24 cellular contexts compared by ENCODE assay signal in genomic region chr3:38054166-38054991, GRCh38. TPM values are rescaled to one million over a fixed set of nuclear protein-coding genes. Genes with fewer than 3 reads are reported as not detected.
A peak's percentile ranks its signal among the peaks of the same experiment; 100 is the strongest.
DNase-seq lines count a peak whose midpoint lies in the region; ATAC-seq, FAIRE-seq and TF ChIP-seq lines count a peak whose summit lies in the region.
"Had no signal": no experiment of that assay in that cellular context is flagged by ENCODE, and none has a peak within 500 bp of the region (broad histone marks: within the 10 kb centered on the region; RNA-seq: fewer than 3 reads in every experiment).

No MANE protein-coding gene starts in this region.

- 0 out of 2 replicates have a peak, but pooled peaks cover 6% of the 10 kb centered on the region for H3K27me3 ChIP-seq in GM23248 (replicated peaks; ENCODE audit: insufficient read depth)
- H3K27me3 ChIP-seq in K562 (ENCODE audit: control insufficient read depth in 2 of 2, insufficient read depth in 2 of 2, low read length in 2 of 2) = peaks cover 53 to 58% of the 10 kb centered on the region in 2 experiments
- H3K27me3 ChIP-seq: gastroesophageal sphincter, right atrium auricular region, tibial artery had no signal

- TF ChIP-seq CTCF in K562 (IDR thresholded peaks at IDR 0.05 in 2 of 3, conservative IDR thresholded peaks at IDR 0.05 in 1 of 3; ENCODE audit: insufficient read depth in 2 of 3, low read depth in 1 of 3, low read length in 3 of 3) = no peak

- no peak overlapping the region for H3K27ac Mint-ChIP-seq in activated CD4-positive, alpha-beta memory T cell treated with anti-CD3 and anti-CD28 coated beads for 36 hours
- no peak overlapping the region for H3K27ac Mint-ChIP-seq in activated CD4-positive, alpha-beta memory T cell treated with anti-CD3 and anti-CD28 coated beads, Interleukin-2, amount 10 ng/mL, durations not matched to agents 7 days and 5 days
- H3K27ac Mint-ChIP-seq: natural killer cell treated with Interleukin-12 subunit alpha and Interleukin-12 subunit beta and Interleukin-15 and Interleukin-18, amount 100 ng/mL, for 72 hours had no signal

- TF ChIP-seq EP300 in K562 (IDR thresholded peaks at IDR 0.05; ENCODE audit: low read length) = no peak

- no peak for FAIRE-seq in K562 (lab: Jason Lieb, UNC)
- FAIRE-seq: A549, endothelial cell of umbilical vein had no signal

- H2AFZ ChIP-seq in GM23248 (no peak overlapping the region), K562 (ENCODE audit: low read depth, low read length) (no peak overlapping the region)

- H3K9me1 ChIP-seq in K562 (ENCODE audit: control insufficient read depth, insufficient read depth, low read length) = no peaks in the 10 kb centered on the region

- no peaks in the 10 kb centered on the region for H3K9me3 ChIP-seq in GM23248 (ENCODE audit: low read depth)
- no peaks in the 10 kb centered on the region for H3K9me3 ChIP-seq in K562 (replicated peaks; ENCODE audit: control insufficient read depth, insufficient read depth, low read depth, low read length)
- H3K9me3 ChIP-seq: A549, gastroesophageal sphincter, right atrium auricular region, tibial artery had no signal

- no peaks in the 10 kb centered on the region for H3K9me2 ChIP-seq in GM23248 (ENCODE audit: insufficient read depth)

- CTCF ChIA-PET in activated CD4-positive, alpha-beta memory T cell treated with anti-CD3 and anti-CD28 coated beads for 36 hours (lab: Charles Lee) = no interaction called here
- CTCF ChIA-PET in activated CD4-positive, alpha-beta memory T cell treated with anti-CD3 and anti-CD28 coated beads, Interleukin-2, amount 10 ng/mL, durations not matched to agents 7 days and 5 days (lab: Charles Lee) = no interaction called here
- CTCF ChIA-PET in K562 (lab: Yijun Ruan, JAX; ENCODE audit: low intra/inter-chr PET ratio) = no interaction called here

- H3K4me3 ChIP-seq in GM23248 = no peak overlapping the region
- no peak overlapping the region for H3K4me3 ChIP-seq in K562
- H3K4me3 ChIP-seq: A549, gastroesophageal sphincter, right atrium auricular region, tibial artery had no signal

- whole genome bisulfite sequencing in GM23248 (ENCODE audit: low coverage in 1 of 2, low lambda C conversion rate in 2 of 2, missing lambda C conversion rate in 2 of 2), 2 experiments = 37 to 48% methylated on average over 8 of the region's 8 CpGs
- 4% methylated on average over 7 of the region's 8 CpGs for WGBS in K562 (ENCODE audit: insufficient coverage, low coverage, missing lambda C conversion rate)

- H3K4me2 ChIP-seq in GM23248 (ENCODE audit: unreplicated experiment) = no peak overlapping the region
- H3K4me2 ChIP-seq in K562 (ENCODE audit: insufficient read depth, low read length) = no peak overlapping the region
- H3K4me2 ChIP-seq: A549 had no signal

- POLR2A ChIA-PET in activated CD4-positive, alpha-beta memory T cell treated with anti-CD3 and anti-CD28 coated beads for 36 hours (lab: Charles Lee) = no interaction called here
- POLR2A ChIA-PET in activated CD4-positive, alpha-beta memory T cell treated with anti-CD3 and anti-CD28 coated beads, Interleukin-2, amount 10 ng/mL, durations not matched to agents 7 days and 5 days (lab: Charles Lee) = no interaction called here
- POLR2A ChIA-PET in K562 (lab: Yijun Ruan, JAX) = no interaction called here

- no peaks in the 10 kb centered on the region for H3K9me3 Mint-ChIP-seq in activated CD4-positive, alpha-beta memory T cell treated with anti-CD3 and anti-CD28 coated beads for 36 hours
- no peaks in the 10 kb centered on the region for H3K9me3 Mint-ChIP-seq in activated CD4-positive, alpha-beta memory T cell treated with anti-CD3 and anti-CD28 coated beads, Interleukin-2, amount 10 ng/mL, durations not matched to agents 7 days and 5 days
- H3K9me3 Mint-ChIP-seq: natural killer cell treated with Interleukin-12 subunit alpha and Interleukin-12 subunit beta and Interleukin-15 and Interleukin-18, amount 100 ng/mL, for 72 hours had no signal

- BruUV-seq in K562 (replicated peaks; lab: Mats Ljungman, UMichigan) = no TSS peak

- no peak overlapping the region for H3K27ac ChIP-seq in GM23248
- H3K27ac ChIP-seq in K562 (ENCODE audit: extremely low read depth, low read depth, low read length) = no peak overlapping the region
- H3K27ac ChIP-seq: A549, gastroesophageal sphincter, right atrium auricular region, tibial artery had no signal

- H3F3A ChIP-seq in GM23248 (ENCODE audit: insufficient read depth) = no peaks in the 10 kb centered on the region

- no peak overlapping the region for H3K4me3 Mint-ChIP-seq in activated CD4-positive, alpha-beta memory T cell treated with anti-CD3 and anti-CD28 coated beads for 36 hours
- H3K4me3 Mint-ChIP-seq in activated CD4-positive, alpha-beta memory T cell treated with anti-CD3 and anti-CD28 coated beads, Interleukin-2, amount 10 ng/mL, durations not matched to agents 7 days and 5 days = no peak overlapping the region
- H3K4me3 Mint-ChIP-seq: CD4-positive, CD25-positive, alpha-beta regulatory T cell; natural killer cell treated with Interleukin-12 subunit alpha and Interleukin-12 subunit beta and Interleukin-15 and Interleukin-18, amount 100 ng/mL, for 72 hours had no signal

- H4K20me1 ChIP-seq in GM23248 (ENCODE audit: insufficient read depth) (no peaks in the 10 kb centered on the region), K562 (replicated peaks; ENCODE audit: control insufficient read depth, insufficient read depth, low read length) (no peaks in the 10 kb centered on the region)

- no peak overlapping the region for H3K9ac ChIP-seq in GM23248
- H3K9ac ChIP-seq in K562 (ENCODE audit: insufficient read depth in 1 of 2, low read depth in 2 of 2, low read length in 2 of 2) = no peak overlapping the region

- H3K79me2 ChIP-seq in GM23248 (ENCODE audit: insufficient read depth) (no peaks in the 10 kb centered on the region), K562 (ENCODE audit: control insufficient read depth, insufficient read depth, low read length) (no peaks in the 10 kb centered on the region)

- ATAC-seq in K562 (peak; percentile 18; the same call in 1 of the 3 replicates), sciatic nerve (peak; percentile 30)
- ATAC-seq: gastroesophageal sphincter had no signal

- H3K4me1 ChIP-seq in GM23248 (ENCODE audit: insufficient read depth) (no peaks in the 10 kb centered on the region), K562 (replicated peaks in 1 of 2; ENCODE audit: control insufficient read depth in 2 of 2, insufficient read depth in 2 of 2, low read length in 2 of 2) (peaks cover 0 to 3% of the 10 kb centered on the region in 2 experiments; a peak in 1 of 5 replicates)
- H3K4me1 ChIP-seq: A549, gastroesophageal sphincter had no signal

- no peak for TF ChIP-seq RAD21 in K562 (CRISPR knock-in tag; conservative IDR thresholded peaks at IDR 0.05 in 1 of 2, IDR thresholded peaks at IDR 0.05 in 1 of 2)

- intact Hi-C loops in activated CD4-positive, alpha-beta memory T cell treated with anti-CD3 and anti-CD28 coated beads for 36 hours (cut with micrococcal nuclease) = no loop called here
- intact Hi-C loops in K562 (cut with micrococcal nuclease) (no loop called here), sciatic nerve (cut with DNase I) (no loop called here)

- no peaks in the 10 kb centered on the region for H3K27me3 Mint-ChIP-seq in activated CD4-positive, alpha-beta memory T cell treated with anti-CD3 and anti-CD28 coated beads for 36 hours
- no peaks in the 10 kb centered on the region for H3K27me3 Mint-ChIP-seq in activated CD4-positive, alpha-beta memory T cell treated with anti-CD3 and anti-CD28 coated beads, Interleukin-2, amount 10 ng/mL, durations not matched to agents 7 days and 5 days
- H3K27me3 Mint-ChIP-seq: CD4-positive, CD25-positive, alpha-beta regulatory T cell; natural killer cell treated with Interleukin-12 subunit alpha and Interleukin-12 subunit beta and Interleukin-15 and Interleukin-18, amount 100 ng/mL, for 72 hours had no signal

- DNase-seq in activated CD4-positive, alpha-beta memory T cell treated with anti-CD3 and anti-CD28 coated beads for 36 hours = peak; percentile 24
- DNase-seq in activated CD4-positive, alpha-beta memory T cell treated with anti-CD3 and anti-CD28 coated beads, Interleukin-2, amount 10 ng/mL, durations not matched to agents 7 days and 5 days = no peak
- DNase-seq in GM23248 (peak; percentile 16), K562 (ENCODE audit: extremely low read depth in 1 of 4, low spot score in 3 of 4) (no peak), sciatic nerve (ENCODE audit: low spot score) (no peak), DMS 273 (lab: John Stamatoyannopoulos, UW; ENCODE audit: unreplicated experiment) (no peak), nucleus accumbens (lab: John Stamatoyannopoulos, UW) (no peak), HT-29 (ENCODE audit: low spot score) (no peak)
- DNase-seq: activated CD4-positive, alpha-beta T cell treated with anti-CD3 and anti-CD28 coated beads for 1 hour; amygdala; CD4-positive, CD25-positive, alpha-beta regulatory T cell; DND-41; NCI-H146; NCI-H345; SHP77; stimulated activated CD4-positive, alpha-beta T cell treated with anti-CD3 and anti-CD28 coated beads, Interleukin-2, amount 100 ng/mL, for 48 hours; stimulated activated CD8-positive, alpha-beta memory T cell treated with anti-CD3 and anti-CD28 coated beads, Interleukin-4, amount 100 ng/mL, for 48 hours; T-helper 2 cell; tibial artery had no signal

- H3K36me3 ChIP-seq in GM23248 (ENCODE audit: low read depth) (no peaks in the 10 kb centered on the region), K562 (ENCODE audit: control insufficient read depth, insufficient read depth, low read length) (no peaks in the 10 kb centered on the region)
- H3K36me3 ChIP-seq: gastroesophageal sphincter, right atrium auricular region, tibial artery had no signal

- in situ Hi-C loops in GM23248 (cut with MboI) = no loop called here
- in situ Hi-C loops in K562 (cut with MboI) = no loop called here

- H3K4me1 Mint-ChIP-seq in activated CD4-positive, alpha-beta memory T cell treated with anti-CD3 and anti-CD28 coated beads for 36 hours (ENCODE audit: low read depth) = no peaks in the 10 kb centered on the region
- peaks cover 10% of the 10 kb centered on the region for H3K4me1 Mint-ChIP-seq in activated CD4-positive, alpha-beta memory T cell treated with anti-CD3 and anti-CD28 coated beads, Interleukin-2, amount 10 ng/mL, durations not matched to agents 7 days and 5 days

- no peak for TF ChIP-seq POLR2A in K562 (conservative IDR thresholded peaks at IDR 0.05)

- H3K36me3 Mint-ChIP-seq in activated CD4-positive, alpha-beta memory T cell treated with anti-CD3 and anti-CD28 coated beads for 36 hours = peaks cover under 1% of the 10 kb centered on the region
- no peaks in the 10 kb centered on the region for H3K36me3 Mint-ChIP-seq in activated CD4-positive, alpha-beta memory T cell treated with anti-CD3 and anti-CD28 coated beads, Interleukin-2, amount 10 ng/mL, durations not matched to agents 7 days and 5 days (ENCODE audit: low read depth)
- H3K36me3 Mint-ChIP-seq: natural killer cell treated with Interleukin-12 subunit alpha and Interleukin-12 subunit beta and Interleukin-15 and Interleukin-18, amount 100 ng/mL, for 72 hours had no signal

RNA-seq across cellular contexts. Expression of gene DLEC1, which starts 15.4 kb away (rescaled TPM):
- 1 to 10 TPM in 1 of 2 experiments, under 1 TPM in 1; 0.70 to 1.1 TPM for total RNA-seq in activated CD4-positive, alpha-beta memory T cell treated with anti-CD3 and anti-CD28 coated beads for 36 hours
- 1 to 10 TPM; 3.8 to 4.2 TPM for total RNA-seq in activated CD4-positive, alpha-beta memory T cell treated with anti-CD3 and anti-CD28 coated beads, Interleukin-2, amount 10 ng/mL, durations not matched to agents 7 days and 5 days
- total RNA-seq in GM23248 (2014; rRNA removed; shearing (Covaris generic)) = not detected in 2 replicates
- polyA plus RNA-seq in GM23248 (2016; fragmentation: Nextera tagmentation; extraction: Ambion mirVana) (0.15 TPM in 1 of 2 replicates, not detected in the other), K562 (2011; rRNA removed) (not detected in 2 replicates), K562 (2014; fragmentation: Illumina TruSeq; extraction: Trizol) (not detected in 2 replicates), K562 (2014; fragmentation: Nextera tagmentation; extraction: Ambion mirVana) (under 1 TPM; 0.07 to 0.08 TPM), K562 (2014; rRNA removed) (not detected in 2 replicates)
- 0.12 TPM in 1 of 2 replicates, not detected in the other for total RNA-seq in K562 (2011; cell fraction: chromatin; rRNA removed; ENCODE audit: low replicate concordance)
- total RNA-seq in K562 (2011; cell fraction: nucleolus; rRNA removed) = not detected in 2 replicates
- not detected in 2 replicates for total RNA-seq in K562 (2011; cell fraction: nucleoplasm; rRNA removed)
- total RNA-seq in K562 (2014; rRNA removed) (not detected in 2 replicates), K562 (2014; rRNA removed; fragmentation: Illumina TruSeq; extraction: Trizol) (not detected in 2 replicates), K562 (2015; rRNA removed; fragmentation: Illumina TruSeq; extraction: Trizol) (not detected in 2 replicates), K562 (2021) (0.02 TPM in 1 of 2 replicates, not detected in the other), sciatic nerve (4.8 TPM)
- 0.01 TPM in 1 of 2 replicates, not detected in the other for polyA plus RNA-seq in K562 (2011; cell fraction: cytosol; rRNA removed)
- polyA plus RNA-seq in K562 (2011; cell fraction: nucleus; rRNA removed) = 0.06 and 0.18 TPM in 2 replicates
- polyA plus RNA-seq in K562 (2012) = 0.10 and 0.18 TPM in 2 replicates
- polyA minus RNA-seq in K562 (2011; rRNA and poly(A)+ RNA removed) = not detected in 2 replicates
- polyA minus RNA-seq in K562 (2011; cell fraction: cytosol; rRNA and poly(A)+ RNA removed) = not detected in 2 replicates
- polyA minus RNA-seq in K562 (2011; cell fraction: nucleus; rRNA and poly(A)+ RNA removed) = not detected in 2 replicates
- 0.58 and 0.94 TPM in 2 replicates for total RNA-seq in HT-29 (2014; rRNA removed; shearing (Covaris generic))
- total RNA-seq: endothelial cell of umbilical vein had no signal
- polyA plus RNA-seq: endothelial cell of umbilical vein had no signal

RNA-seq across cellular contexts. Expression of gene PLCD1, which starts 24.9 kb away (rescaled TPM):
- total RNA-seq in activated CD4-positive, alpha-beta memory T cell treated with anti-CD3 and anti-CD28 coated beads for 36 hours = 10 to 100 TPM; 17.3 to 17.6 TPM
- 10 to 100 TPM; 36.2 to 38.0 TPM for total RNA-seq in activated CD4-positive, alpha-beta memory T cell treated with anti-CD3 and anti-CD28 coated beads, Interleukin-2, amount 10 ng/mL, durations not matched to agents 7 days and 5 days
- 18.8 and 20.2 TPM in 2 replicates for total RNA-seq in GM23248 (2014; rRNA removed; shearing (Covaris generic))
- polyA plus RNA-seq in GM23248 (2016; fragmentation: Nextera tagmentation; extraction: Ambion mirVana) (19.6 and 21.4 TPM in 2 replicates), K562 (2011; rRNA removed) (209 and 284 TPM in 2 replicates), K562 (2014; fragmentation: Illumina TruSeq; extraction: Trizol) (135 and 145 TPM in 2 replicates), K562 (2014; fragmentation: Nextera tagmentation; extraction: Ambion mirVana) (10 to 100 TPM in 1 of 2 experiments, 1 to 10 TPM in 1; 5.4 to 11.0 TPM), K562 (2014; rRNA removed) (116 and 140 TPM in 2 replicates)
- total RNA-seq in K562 (2011; cell fraction: chromatin; rRNA removed; ENCODE audit: low replicate concordance) = 283 and 655 TPM in 2 replicates
- 463 and 540 TPM in 2 replicates for total RNA-seq in K562 (2011; cell fraction: nucleolus; rRNA removed)
- 244 and 351 TPM in 2 replicates for total RNA-seq in K562 (2011; cell fraction: nucleoplasm; rRNA removed)
- total RNA-seq in K562 (2014; rRNA removed) (152 and 190 TPM in 2 replicates), K562 (2014; rRNA removed; fragmentation: Illumina TruSeq; extraction: Trizol) (60.7 and 88.3 TPM in 2 replicates), K562 (2015; rRNA removed; fragmentation: Illumina TruSeq; extraction: Trizol) (47.5 and 50.1 TPM in 2 replicates), K562 (2021) (149 and 161 TPM in 2 replicates), sciatic nerve (40.7 TPM)
- 214 and 249 TPM in 2 replicates for polyA plus RNA-seq in K562 (2011; cell fraction: cytosol; rRNA removed)
- polyA plus RNA-seq in K562 (2011; cell fraction: nucleus; rRNA removed) = 1,089 and 1,150 TPM in 2 replicates
- polyA plus RNA-seq in K562 (2012) = 67.9 and 83.7 TPM in 2 replicates
- 191 and 192 TPM in 2 replicates for polyA minus RNA-seq in K562 (2011; rRNA and poly(A)+ RNA removed)
- polyA minus RNA-seq in K562 (2011; cell fraction: cytosol; rRNA and poly(A)+ RNA removed) = 144 and 183 TPM in 2 replicates
- 158 and 240 TPM in 2 replicates for polyA minus RNA-seq in K562 (2011; cell fraction: nucleus; rRNA and poly(A)+ RNA removed)
- 7.6 and 9.6 TPM in 2 replicates for total RNA-seq in HT-29 (2014; rRNA removed; shearing (Covaris generic))

Comparison
In these comparisons a context has a peak if more than half of its experiments do, and no peak if none do; other contexts are left out.
1. DNase-seq: peak in activated CD4-positive, alpha-beta memory T cell treated with anti-CD3 and anti-CD28 coated beads for 36 hours (single experiment) and GM23248 (single experiment); none in activated CD4-positive, alpha-beta memory T cell treated with anti-CD3 and anti-CD28 coated beads, Interleukin-2, amount 10 ng/mL, durations not matched to agents 7 days and 5 days (single experiment), K562 (0 of 4), sciatic nerve (single experiment), DMS 273 (single experiment), nucleus accumbens (0 of 56) and HT-29 (single experiment).